Comparison of ENCODE assay signal across 8 cellular contexts in genomic region chr12:121128908-121129704, GRCh38. TPM values are rescaled to one million over a fixed set of nuclear protein-coding genes. Genes with fewer than 3 reads are reported as not detected.
DNase-seq lines count a peak whose midpoint lies in the region; ATAC-seq and TF ChIP-seq lines count a peak whose summit lies in the region.

No MANE protein-coding gene starts in this region.

- peak overlapping the region; percentile 84 for H3K4me3 Mint-ChIP-seq in T-helper 17 cell

- no peaks in the 10 kb centered on the region for H3K36me3 Mint-ChIP-seq in T-helper 17 cell (ENCODE audit: low read depth)

- H3K27me3 Mint-ChIP-seq in T-helper 17 cell, result no peaks in the 10 kb centered on the region

- intact Hi-C loops in ascending aorta (cut with DNase I), result no loop called here

- H3K27ac ChIP-seq in ascending aorta, result peak overlapping the region; percentile 18 to 51

- peak overlapping the region in 1 of 2 donors; percentile 33 for H3K4me3 ChIP-seq in ascending aorta

- H3K27ac Mint-ChIP-seq in T-helper 17 cell, result peak overlapping the region; percentile 74

- no peak for TF ChIP-seq CTCF in ascending aorta (IDR thresholded peaks at IDR 0.05)

- DNase-seq in C1 segment of cervical spinal cord (lab: John Stamatoyannopoulos, UW) (peak in 13 of 14 donors; percentile 37 to 97 (median 91)), T-helper 17 cell (peak; percentile 57 to 62 (median 61)), ascending aorta (ENCODE audit: low spot score in 2 of 2) (peak; percentile 50 to 89), iPS-NIHi7 (ENCODE audit: extremely low spot score) (peak; percentile 50), NCI-H510A (lab: John Stamatoyannopoulos, UW) (no peak)
- DNase-seq in stimulated activated CD4-positive, alpha-beta T cell treated with anti-CD3 and anti-CD28 coated beads, Interleukin-2, amount 100 ng/mL, for 24 hours, result peak; percentile 86 to 88

- no peaks in the 10 kb centered on the region for H3K4me1 ChIP-seq in ascending aorta

- H3K36me3 ChIP-seq in ascending aorta, result no peaks in the 10 kb centered on the region

- peak; percentile 82 for ATAC-seq in GM19324 (IDR thresholded peaks at IDR 0.05; ENCODE audit: low FRiP score, unreplicated experiment)
- ATAC-seq in HG03432 (IDR thresholded peaks at IDR 0.05; ENCODE audit: unreplicated experiment), result peak; percentile 81
- peak; percentile 89 for ATAC-seq in T-helper 17 cell

- no peaks in the 10 kb centered on the region for H3K27me3 ChIP-seq in ascending aorta

- no peaks in the 10 kb centered on the region for H3K9me3 ChIP-seq in T-helper 17 cell (ENCODE audit: control insufficient read depth, low read length, poor library complexity, severe bottlenecking)
- no peaks in the 10 kb centered on the region for H3K9me3 ChIP-seq in ascending aorta

- H3K4me1 Mint-ChIP-seq in T-helper 17 cell, result peaks cover 62% of the 10 kb centered on the region

RNA-seq across cellular contexts. Expression of gene P2RX7, which starts 3.6 kb away (rescaled TPM):
- total RNA-seq in T-helper 17 cell, result 10 to 100 TPM in 1 of 2 donors, 1 to 10 TPM in 1; 6.3 to 10.4 TPM
- 1.1 TPM for total RNA-seq in ascending aorta
